8 cellular contexts compared by ENCODE assay signal in the genomic region with DNA sequence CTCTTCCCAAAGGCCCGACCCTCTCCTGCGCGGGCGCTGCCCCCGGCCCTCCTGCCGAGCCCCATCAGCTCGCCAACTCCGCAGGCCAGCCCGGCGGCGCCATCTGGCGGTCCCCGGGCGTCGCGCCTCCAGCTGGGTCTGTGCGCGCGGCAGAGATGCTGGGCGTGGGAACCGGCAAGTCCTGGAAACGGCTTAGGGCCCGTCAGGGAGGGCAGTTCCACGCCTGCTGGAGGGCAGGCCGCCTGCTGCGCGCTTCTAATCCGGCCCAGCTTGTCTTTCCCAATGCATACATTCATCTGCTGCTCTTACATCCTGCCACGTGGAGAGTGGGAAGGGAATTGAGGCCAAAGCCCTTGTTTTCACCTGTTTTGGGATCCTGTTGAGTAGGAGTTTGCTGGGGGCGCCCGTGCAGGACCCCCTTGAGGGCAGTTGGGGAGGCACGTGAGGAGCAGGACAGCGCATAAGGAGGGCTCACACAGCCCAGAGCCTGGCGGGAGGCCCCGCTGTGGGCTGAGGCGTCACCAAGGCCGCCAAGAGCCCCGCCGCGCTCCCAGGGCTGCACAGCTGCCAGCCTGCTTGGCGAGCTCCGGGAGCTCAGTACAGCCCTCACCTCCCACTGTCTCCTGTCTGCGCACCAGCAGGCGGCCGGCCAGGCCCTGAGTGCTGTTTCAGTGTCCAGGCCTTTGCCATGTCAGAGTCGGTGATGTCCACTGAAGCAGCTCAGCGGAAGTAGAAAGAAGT.
DNase-seq lines count a peak whose midpoint lies in the region; ATAC-seq and FAIRE-seq lines count a peak whose summit lies in the region.

No MANE protein-coding gene starts in this region.

- DNase-seq in GM18507 (ENCODE audit: extremely low spot score, insufficient read length, low read depth) (peak; percentile 20), M059J (ENCODE audit: low read depth) (peak; percentile 53), activated T-cell treated with anti-CD3 and anti-CD28 coated beads for 24 hours (ENCODE audit: low read depth) (peak; percentile 48), NCI-H1436 treated with DMSO at 0.1 percent for 48 hours (lab: John Stamatoyannopoulos, UW) (no peak)
- DNase-seq in naive thymus-derived CD8-positive, alpha-beta T cell, result peak; percentile 21 to 66 (median 52)

- no peaks in the 10 kb centered on the region for H3K27me3 Mint-ChIP-seq in naive thymus-derived CD8-positive, alpha-beta T cell
- H3K27me3 Mint-ChIP-seq in stimulated activated naive CD8-positive, alpha-beta T cell treated with anti-CD3 and anti-CD28 coated beads, Interleukin-15, Interleukin-2, amounts not matched to agents 100 ng/mL and 50 ng/mL, for 24 hours, result no peaks in the 10 kb centered on the region

- POLR2A ChIA-PET in naive thymus-derived CD8-positive, alpha-beta T cell (lab: Charles Lee), result interaction anchor here (0.5 kb wide), 1 partner anchor 228 kb away, joined by 3 read pairs; no protein-coding TSS in a partner anchor

- H3K36me3 Mint-ChIP-seq in naive thymus-derived CD8-positive, alpha-beta T cell, result peaks cover 0 to 84% (median 13%) of the 10 kb centered on the region in 3 donors
- peaks cover 5% of the 10 kb centered on the region for H3K36me3 Mint-ChIP-seq in stimulated activated naive CD8-positive, alpha-beta T cell treated with anti-CD3 and anti-CD28 coated beads, Interleukin-15, Interleukin-2, amounts not matched to agents 100 ng/mL and 50 ng/mL, for 24 hours (ENCODE audit: low read depth)

- no peak for FAIRE-seq in GM18507 (lab: Jason Lieb, UNC)

- peak; percentile 80 for ATAC-seq in esophagus mucosa
- ATAC-seq in naive thymus-derived CD8-positive, alpha-beta T cell, result peak; percentile 68 to 72
- ATAC-seq in HG02759 (IDR thresholded peaks at IDR 0.05; ENCODE audit: unreplicated experiment), result no peak

- peaks cover 4 to 19% (median 12%) of the 10 kb centered on the region in 4 donors for H3K4me1 Mint-ChIP-seq in naive thymus-derived CD8-positive, alpha-beta T cell
- H3K4me1 Mint-ChIP-seq in stimulated activated naive CD8-positive, alpha-beta T cell treated with anti-CD3 and anti-CD28 coated beads, Interleukin-15, Interleukin-2, amounts not matched to agents 100 ng/mL and 50 ng/mL, for 24 hours (ENCODE audit: low read depth), result no peaks in the 10 kb centered on the region

- H3K27ac Mint-ChIP-seq in naive thymus-derived CD8-positive, alpha-beta T cell, result peak overlapping the region in 4 of 10 donors; percentile 36 to 90 (median 74)
- peak overlapping the region; percentile 16 for H3K27ac Mint-ChIP-seq in stimulated activated naive CD8-positive, alpha-beta T cell treated with anti-CD3 and anti-CD28 coated beads, Interleukin-15, Interleukin-2, amounts not matched to agents 100 ng/mL and 50 ng/mL, for 24 hours

- H3K9me3 Mint-ChIP-seq in naive thymus-derived CD8-positive, alpha-beta T cell, result no peaks in the 10 kb centered on the region
- H3K9me3 Mint-ChIP-seq in stimulated activated naive CD8-positive, alpha-beta T cell treated with anti-CD3 and anti-CD28 coated beads, Interleukin-15, Interleukin-2, amounts not matched to agents 100 ng/mL and 50 ng/mL, for 24 hours, result no peaks in the 10 kb centered on the region

- H3K4me3 Mint-ChIP-seq in naive thymus-derived CD8-positive, alpha-beta T cell, result peak overlapping the region in 3 of 10 donors; percentile 23 to 37 (median 33)
- no peak overlapping the region for H3K4me3 Mint-ChIP-seq in stimulated activated naive CD8-positive, alpha-beta T cell treated with anti-CD3 and anti-CD28 coated beads, Interleukin-15, Interleukin-2, amounts not matched to agents 100 ng/mL and 50 ng/mL, for 24 hours
